ENCODE assay signal across 18 cellular contexts in genomic region chr7:96328016-96328415, GRCh38. TPM values are rescaled to one million over a fixed set of nuclear protein-coding genes. Genes with fewer than 3 reads are reported as not detected.
DNase-seq lines count a peak whose midpoint lies in the region; ATAC-seq and TF ChIP-seq lines count a peak whose summit lies in the region.
"Had no signal": no experiment of that assay in that cellular context is flagged by ENCODE, and none has a peak within 500 bp of the region (broad histone marks: within the 10 kb centered on the region; RNA-seq: fewer than 3 reads in every experiment).

No MANE protein-coding gene starts in this region.

- TF ChIP-seq CTCF in VCaP (conservative IDR thresholded peaks at IDR 0.05), result no peak
- TF ChIP-seq CTCF in glutamatergic neuron (IDR thresholded peaks at IDR 0.05; ENCODE audit: partially characterized antibody, unreplicated experiment), result no peak
- TF ChIP-seq CTCF in stomach (IDR thresholded peaks at IDR 0.05), result no peak

- no peak for TF ChIP-seq POLR2A in stomach (IDR thresholded peaks at IDR 0.05)

- peaks cover 0 to 25% (median 5%) of the 10 kb centered on the region in 4 donors for H3K4me1 ChIP-seq in stomach
- H3K4me1 ChIP-seq: SJSA1, uterus had no signal

- no peaks in the 10 kb centered on the region for H3K27me3 Mint-ChIP-seq in glutamatergic neuron (ENCODE audit: unreplicated experiment)

- peak overlapping the region; percentile 55 for H3K27ac ChIP-seq in VCaP
- H3K27ac ChIP-seq in stomach, result peak overlapping the region in 4 of 5 donors; percentile 16 to 65 (median 22)
- H3K27ac ChIP-seq in substantia nigra (ENCODE audit: low read depth, low read length, poor library complexity, severe bottlenecking), result no peak overlapping the region
- H3K27ac ChIP-seq: SJSA1, uterus had no signal

- H3K4me3 Mint-ChIP-seq in glutamatergic neuron (ENCODE audit: unreplicated experiment), result no peak overlapping the region
- H3K4me3 Mint-ChIP-seq: nephron; T-helper 1 cell treated with Interleukin-12 subunit alpha and Interleukin-12 subunit beta and Interleukin-4 antibody, amounts not matched to agents 30 μg/mL and 1 μg/mL, for 36 hours had no signal

- H3K9me3 Mint-ChIP-seq in glutamatergic neuron (ENCODE audit: unreplicated experiment), result no peaks in the 10 kb centered on the region
- H3K9me3 Mint-ChIP-seq: nephron; T-helper 1 cell treated with Interleukin-12 subunit alpha and Interleukin-12 subunit beta and Interleukin-4 antibody, amounts not matched to agents 30 μg/mL and 1 μg/mL, for 36 hours had no signal

- no peaks in the 10 kb centered on the region for H3K36me3 ChIP-seq in stomach
- H3K36me3 ChIP-seq: SJSA1, uterus had no signal

- intact Hi-C loops in stomach (cut with DNase I; ENCODE audit: low total_unique reads), result no loop called here

- H3K4me3 ChIP-seq in stomach, result no peak overlapping the region
- H3K4me3 ChIP-seq: SJSA1, uterus had no signal

- ATAC-seq in GM18907 (IDR thresholded peaks at IDR 0.05; ENCODE audit: unreplicated experiment), result no peak

- H3K27ac Mint-ChIP-seq in glutamatergic neuron (ENCODE audit: unreplicated experiment), result peak overlapping the region; percentile 62
- H3K27ac Mint-ChIP-seq: T-helper 1 cell treated with Interleukin-12 subunit alpha and Interleukin-12 subunit beta and Interleukin-4 antibody, amounts not matched to agents 30 μg/mL and 1 μg/mL, for 36 hours had no signal

- no peaks in the 10 kb centered on the region for H3K9me3 ChIP-seq in stomach
- H3K9me3 ChIP-seq: SJSA1, uterus had no signal

- 29 to 59% (median 39%) methylated on average over 1 of the region's 1 CpG for WGBS in stomach, 5 donors

- TF ChIP-seq EP300 in stomach (IDR thresholded peaks at IDR 0.05), result no peak

- no peaks in the 10 kb centered on the region for H3K36me3 Mint-ChIP-seq in glutamatergic neuron (ENCODE audit: unreplicated experiment)

- DNase-seq in NCI-H2196 (lab: John Stamatoyannopoulos, UW; ENCODE audit: unreplicated experiment) (peak; percentile 20), NCI-H2196 treated with DMSO at 0.1 percent for 48 hours (lab: John Stamatoyannopoulos, UW; ENCODE audit: unreplicated experiment) (no peak), glutamatergic neuron (no peak), stomach (no peak), substantia nigra (lab: John Stamatoyannopoulos, UW) (no peak), DMS153 treated with DMSO at 0.1 percent for 48 hours (lab: John Stamatoyannopoulos, UW; ENCODE audit: unreplicated experiment) (no peak)
- DNase-seq: activated CD4-positive, alpha-beta T cell treated with anti-CD3 and anti-CD28 coated beads, Interleukin-2, amount 50 U/mL, for 4 hours; activated gamma-delta T cell; amniotic stem cell; IMR-90; mesenchymal stem cell; stimulated activated CD4-positive, alpha-beta T cell treated with anti-CD3 and anti-CD28 coated beads, Interleukin-4, amount 100 ng/mL, for 1 hour; uterus had no signal

- H3K27me3 ChIP-seq in stomach, result no peaks in the 10 kb centered on the region
- H3K27me3 ChIP-seq: SJSA1, uterus had no signal

- H3K4me1 Mint-ChIP-seq in glutamatergic neuron (ENCODE audit: low read depth, unreplicated experiment), result peaks cover 13% of the 10 kb centered on the region

RNA-seq across cellular contexts. Expression of gene SLC25A13, which starts 6.1 kb away (rescaled TPM):
- total RNA-seq in glutamatergic neuron (ENCODE audit: unreplicated experiment) (48.5 TPM), stomach (10 to 100 TPM in 4 of 5 donors, 1 to 10 TPM in 1; 4.1 to 72.0 (median 47.1) TPM)
- 10 to 100 TPM in 1 of 3 donors, 1 to 10 TPM in 2; 7.1 to 11.9 (median 9.4) TPM for polyA plus RNA-seq in stomach
